Comparison of ENCODE assay signal across 8 cellular contexts in genomic region chr11:113994077-113994954, GRCh38. TPM values are rescaled to one million over a fixed set of nuclear protein-coding genes. Genes with fewer than 3 reads are reported as not detected.
DNase-seq lines count a peak whose midpoint lies in the region; ATAC-seq and TF ChIP-seq lines count a peak whose summit lies in the region.

No MANE protein-coding gene starts in this region.

- H3F3A ChIP-seq in SU-DHL-6 (ENCODE audit: insufficient read depth): no peaks in the 10 kb centered on the region

- H3K4me1 ChIP-seq in lung (ENCODE audit: control insufficient read depth in 2 of 2, insufficient read depth in 2 of 2, low read length in 2 of 2): no peaks in the 10 kb centered on the region

- ATAC-seq in lung (ENCODE audit: insufficient read depth, low FRiP score) (no peak), GM21367 (IDR thresholded peaks at IDR 0.05; ENCODE audit: unreplicated experiment) (no peak), GM21825 (IDR thresholded peaks at IDR 0.05; ENCODE audit: unreplicated experiment) (no peak)

- H4K20me1 ChIP-seq in SU-DHL-6 (ENCODE audit: low read depth, low read length): no peaks in the 10 kb centered on the region

- H3K27me3 ChIP-seq in SU-DHL-6 (ENCODE audit: low read length) (no peaks in the 10 kb centered on the region), lung (ENCODE audit: control insufficient read depth, insufficient read depth) (no peaks in the 10 kb centered on the region)

- no peak overlapping the region for H3K9ac ChIP-seq in SU-DHL-6 (ENCODE audit: low read length)

- H3K9me2 ChIP-seq in SU-DHL-6 (replicated peaks; ENCODE audit: insufficient read depth, low read length): no peaks in the 10 kb centered on the region

- H3K9me3 ChIP-seq in SU-DHL-6 (ENCODE audit: insufficient read depth, low read length) (no peaks in the 10 kb centered on the region), lung (ENCODE audit: control insufficient read depth in 2 of 2, insufficient read depth in 1 of 2, low read length in 1 of 2) (peaks cover 0 to 2% of the 10 kb centered on the region in 2 donors)

- H2AFZ ChIP-seq in SU-DHL-6 (ENCODE audit: low read depth, low read length, severe bottlenecking): no peak overlapping the region

- no peak overlapping the region for H3K4me2 ChIP-seq in SU-DHL-6 (ENCODE audit: low read depth, low read length, poor library complexity, severe bottlenecking)

- H3K79me2 ChIP-seq in SU-DHL-6 (ENCODE audit: insufficient read depth, low read length): no peaks in the 10 kb centered on the region

- H3K27ac ChIP-seq in SU-DHL-6 (ENCODE audit: low read depth, low read length) (no peak overlapping the region), lung (ENCODE audit: low read depth in 1 of 2, low read length in 1 of 2) (no peak overlapping the region)

- WGBS in lung, 2 donors: 4% methylated on average over 6 of the region's 6 CpGs

- no peaks in the 10 kb centered on the region for H3K36me3 ChIP-seq in SU-DHL-6 (ENCODE audit: low read length)
- no peaks in the 10 kb centered on the region for H3K36me3 ChIP-seq in lung (ENCODE audit: control insufficient read depth in 2 of 2, insufficient read depth in 2 of 2, low read length in 2 of 2)

- peak; percentile 52 for DNase-seq in 8988T
- DNase-seq in cardiac fibroblast (ENCODE audit: low read depth in 2 of 2): peak in 1 of 2 donors; percentile 27
- no peak for DNase-seq in lung (ENCODE audit: low spot score)
- DNase-seq in superior temporal gyrus (ENCODE audit: extremely low spot score): peak; percentile 48

- H3K4me3 ChIP-seq in SU-DHL-6 (ENCODE audit: insufficient read depth, low read length, poor library complexity, severe bottlenecking): no peak overlapping the region
- no peak overlapping the region for H3K4me3 ChIP-seq in cardiac fibroblast (replicated peaks in 1 of 2; ENCODE audit: low read depth in 2 of 2, low read length in 2 of 2)
- no peak overlapping the region for H3K4me3 ChIP-seq in lung

- TF ChIP-seq CTCF in GM12874 (IDR thresholded peaks at IDR 0.05; ENCODE audit: insufficient read depth, low read depth, low read length): peak; percentile 62
- peak; percentile 63 for TF ChIP-seq CTCF in SU-DHL-6 (IDR thresholded peaks at IDR 0.05; ENCODE audit: insufficient read depth, low read length, poor library complexity, severe bottlenecking)
- TF ChIP-seq CTCF in cardiac fibroblast (IDR thresholded peaks at IDR 0.05; ENCODE audit: low read depth, low read length): peak; percentile 78
- peak; percentile 51 for TF ChIP-seq CTCF in lung (IDR thresholded peaks at IDR 0.05; ENCODE audit: control extremely low read depth, extremely low read depth)

RNA-seq across cellular contexts. Expression of gene HTR3A, which starts 19.4 kb away (rescaled TPM):
- under 1 TPM in 1 of 2 donors, not detected in 1; 0.43 TPM for total RNA-seq in lung
- polyA plus RNA-seq in lung: under 1 TPM; 0.16 to 0.78 TPM
